In the genomic region with DNA sequence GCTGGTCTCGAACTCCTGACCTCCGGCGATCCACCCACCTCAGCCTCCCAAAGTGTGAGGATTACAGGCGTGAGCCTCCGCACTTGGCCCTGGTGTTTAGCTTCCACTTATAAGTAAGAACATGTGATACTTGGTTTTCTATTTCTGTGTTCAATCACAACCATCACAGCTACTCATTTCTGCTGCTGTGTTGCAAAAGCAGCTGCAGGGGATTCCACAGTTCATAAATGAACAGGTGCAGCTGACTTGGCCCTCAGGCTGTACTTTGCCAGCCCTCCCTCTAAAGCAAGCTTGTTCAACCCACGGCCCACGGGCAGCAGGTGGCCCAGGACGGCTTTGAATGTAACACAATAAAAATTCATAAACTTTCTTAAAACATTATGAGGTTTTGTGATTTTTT, we compare ENCODE assay signal across 18 cellular contexts.
DNase-seq lines count a peak whose midpoint lies in the region; ATAC-seq, FAIRE-seq and TF ChIP-seq lines count a peak whose summit lies in the region.
"Had no signal": no experiment of that assay in that cellular context is flagged by ENCODE, and none has a peak within 500 bp of the region (broad histone marks: within the 10 kb centered on the region; RNA-seq: fewer than 3 reads in every experiment).

No MANE protein-coding gene starts in this region.

- H4K20me1 ChIP-seq in OCI-LY7 (ENCODE audit: insufficient read depth, low read length) = no peaks in the 10 kb centered on the region

- H3K36me3 ChIP-seq in OCI-LY7 (ENCODE audit: insufficient read depth, low read length) = no peaks in the 10 kb centered on the region; the same call in 1 of the 2 replicates
- H3K36me3 ChIP-seq: heart left ventricle, prostate gland, thoracic aorta had no signal

- POLR2A ChIA-PET in OCI-LY7 (lab: Charles Lee) = interaction anchor here (0.6 to 0.8 kb wide), 3 partner anchors 10 to 31 kb away, joined by 3 to 6 read pairs (median 3); no protein-coding TSS in a partner anchor

- TF ChIP-seq CTCF in OCI-LY7 (conservative IDR thresholded peaks at IDR 0.05; ENCODE audit: low read length) = no peak
- TF ChIP-seq CTCF in coronary artery (IDR thresholded peaks at IDR 0.05) = no peak

- H3K9me3 ChIP-seq in OCI-LY7 (ENCODE audit: low read length) = peaks cover 6% of the 10 kb centered on the region; the same call in 1 of the 2 replicates
- H3K9me3 ChIP-seq: prostate gland had no signal

- BruUV-seq in OCI-LY7 (replicated peaks; lab: Mats Ljungman, UMichigan) = no TSS peak

- CTCF ChIA-PET in OCI-LY7 (lab: Charles Lee; ENCODE audit: unreplicated experiment) = interaction anchor here (0.7 kb wide), 1 partner anchor 80 kb away, joined by 3 read pairs; no protein-coding TSS in a partner anchor

- H2AFZ ChIP-seq in OCI-LY7 (ENCODE audit: low read length) = no peak overlapping the region
- H2AFZ ChIP-seq: GM23338 had no signal

- ATAC-seq in GM18861 (IDR thresholded peaks at IDR 0.05; ENCODE audit: unreplicated experiment) = peak; percentile 69
- peak; percentile 76 for ATAC-seq in HG03354 (IDR thresholded peaks at IDR 0.05; ENCODE audit: poor library complexity, severe bottlenecking, unreplicated experiment)
- ATAC-seq in GM19395 (IDR thresholded peaks at IDR 0.05; ENCODE audit: unreplicated experiment) = no peak
- ATAC-seq: heart left ventricle, mucosa of descending colon, Right ventricle myocardium inferior had no signal

- no peak overlapping the region for H3K4me2 ChIP-seq in OCI-LY7 (ENCODE audit: low read length)
- H3K4me2 ChIP-seq: GM23338 had no signal

- intact Hi-C loops in OCI-LY7 (cut with micrococcal nuclease; ENCODE audit: unreplicated experiment) = no loop called here

- H3K4me3 ChIP-seq in OCI-LY7 (ENCODE audit: low read depth, low read length, poor library complexity, severe bottlenecking) (no peak overlapping the region), coronary artery (no peak overlapping the region)
- H3K4me3 ChIP-seq: GM23338, heart left ventricle, mucosa of descending colon, prostate gland, thoracic aorta had no signal

- H3K9me2 ChIP-seq in OCI-LY7 (ENCODE audit: insufficient read depth, low read length) = no peaks in the 10 kb centered on the region

- FAIRE-seq in GM19239 (lab: Jason Lieb, UNC) = no peak
- FAIRE-seq: keratinocyte had no signal

- no peaks in the 10 kb centered on the region for H3K79me2 ChIP-seq in OCI-LY7 (ENCODE audit: insufficient read depth, low read depth, low read length)

- peaks cover 10% of the 10 kb centered on the region for H3K4me1 ChIP-seq in OCI-LY7 (ENCODE audit: insufficient read depth, low read length, poor library complexity, severe bottlenecking)
- H3K4me1 ChIP-seq: heart left ventricle, prostate gland had no signal

- no peak overlapping the region for H3K27ac ChIP-seq in OCI-LY7 (ENCODE audit: low read depth, low read length, poor library complexity, severe bottlenecking)
- no peak overlapping the region for H3K27ac ChIP-seq in coronary artery
- H3K27ac ChIP-seq: heart left ventricle, prostate gland, thoracic aorta had no signal

- peak; percentile 46 for DNase-seq in A172 (ENCODE audit: low spot score)
- peak; percentile 45 for DNase-seq in OCI-LY7 (ENCODE audit: low spot score)
- DNase-seq in GM19239 (ENCODE audit: insufficient read length, low spot score) = no peak
- DNase-seq in coronary artery (ENCODE audit: low spot score) = no peak
- DNase-seq in NCI-H226 = no peak
- DNase-seq: activated CD4-positive, alpha-beta T cell treated with anti-CD3 and anti-CD28 coated beads, Interleukin-2, amount 50 U/mL, for 4 hours; amniotic stem cell; cortex of kidney; heart left ventricle; mucosa of descending colon had no signal

Comparison
In these comparisons a context has a peak if more than half of its experiments do, and no peak if none do; other contexts are left out.
1. DNase-seq: peak in A172 (single experiment) and OCI-LY7 (single experiment); none in GM19239 (single experiment), coronary artery (single experiment) and NCI-H226 (single experiment).